1 cellular context compared by ENCODE assay signal in the genomic region with DNA sequence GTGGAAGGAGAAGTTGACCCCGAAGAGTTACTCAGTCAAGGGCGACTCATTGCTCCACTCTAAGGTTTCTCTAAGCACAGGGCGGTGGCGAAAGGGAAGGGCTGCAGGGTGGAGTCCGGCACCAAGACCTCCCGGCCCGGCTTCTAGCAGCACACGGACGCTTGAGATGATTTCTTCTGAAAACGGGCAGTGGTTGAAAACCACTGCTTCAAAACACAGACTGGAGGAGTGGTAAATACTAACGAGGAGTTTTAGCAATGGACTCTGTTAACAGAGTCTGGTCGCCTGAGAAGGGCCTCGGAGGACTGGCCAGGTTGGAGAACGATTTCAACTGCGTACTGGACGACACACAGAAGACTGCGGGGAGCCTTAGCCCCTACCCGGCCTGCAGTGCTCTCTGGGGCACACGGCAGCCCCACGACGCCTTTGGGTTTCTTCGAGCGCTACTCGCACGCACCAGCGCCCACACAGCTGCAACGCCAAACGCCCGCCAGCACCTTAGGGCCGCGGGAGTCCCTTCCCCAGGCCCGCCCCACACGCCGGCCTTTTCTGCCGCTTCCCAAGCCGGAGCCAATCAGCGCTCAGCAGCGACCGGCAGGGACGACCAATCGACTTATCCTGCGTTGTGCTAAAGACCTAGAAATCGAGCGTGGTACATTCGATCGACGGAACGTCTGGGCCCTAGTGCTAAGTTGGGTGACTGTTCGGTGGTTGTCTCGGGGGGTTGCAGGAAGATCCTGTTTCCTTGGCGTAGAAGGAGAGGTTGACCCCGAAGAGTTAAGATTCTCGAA.
TF ChIP-seq lines count a peak whose summit lies in the region.

No MANE protein-coding gene starts in this region.

TF ChIP-seq in SK-N-SH treated with all-trans-retinoic acid at 6 μM for 48 hours, 23 proteins besides CTCF, POLR2A, EP300 and RAD21 (continued from another document):
- TF ChIP-seq, protein P1, sequence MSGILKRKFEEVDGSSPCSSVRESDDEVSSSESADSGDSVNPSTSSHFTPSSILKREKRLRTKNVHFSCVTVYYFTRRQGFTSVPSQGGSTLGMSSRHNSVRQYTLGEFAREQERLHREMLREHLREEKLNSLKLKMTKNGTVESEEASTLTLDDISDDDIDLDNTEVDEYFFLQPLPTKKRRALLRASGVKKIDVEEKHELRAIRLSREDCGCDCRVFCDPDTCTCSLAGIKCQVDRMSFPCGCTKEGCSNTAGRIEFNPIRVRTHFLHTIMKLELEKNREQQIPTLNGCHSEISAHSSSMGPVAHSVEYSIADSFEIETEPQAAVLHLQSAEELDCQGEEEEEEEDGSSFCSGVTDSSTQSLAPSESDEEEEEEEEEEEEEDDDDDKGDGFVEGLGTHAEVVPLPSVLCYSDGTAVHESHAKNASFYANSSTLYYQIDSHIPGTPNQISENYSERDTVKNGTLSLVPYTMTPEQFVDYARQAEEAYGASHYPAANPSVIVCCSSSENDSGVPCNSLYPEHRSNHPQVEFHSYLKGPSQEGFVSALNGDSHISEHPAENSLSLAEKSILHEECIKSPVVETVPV (CRISPR knock-in tag; IDR thresholded peaks at IDR 0.05), result no peak
- TF ChIP-seq TCF4 (CRISPR knock-in tag; IDR thresholded peaks at IDR 0.05; ENCODE audit: borderline replicate concordance) (no peak), ZNF565 (CRISPR knock-in tag; conservative IDR thresholded peaks at IDR 0.05; ENCODE audit: low read depth) (no peak)
